ENCODE assay signal across 9 cellular contexts in the genomic region with DNA sequence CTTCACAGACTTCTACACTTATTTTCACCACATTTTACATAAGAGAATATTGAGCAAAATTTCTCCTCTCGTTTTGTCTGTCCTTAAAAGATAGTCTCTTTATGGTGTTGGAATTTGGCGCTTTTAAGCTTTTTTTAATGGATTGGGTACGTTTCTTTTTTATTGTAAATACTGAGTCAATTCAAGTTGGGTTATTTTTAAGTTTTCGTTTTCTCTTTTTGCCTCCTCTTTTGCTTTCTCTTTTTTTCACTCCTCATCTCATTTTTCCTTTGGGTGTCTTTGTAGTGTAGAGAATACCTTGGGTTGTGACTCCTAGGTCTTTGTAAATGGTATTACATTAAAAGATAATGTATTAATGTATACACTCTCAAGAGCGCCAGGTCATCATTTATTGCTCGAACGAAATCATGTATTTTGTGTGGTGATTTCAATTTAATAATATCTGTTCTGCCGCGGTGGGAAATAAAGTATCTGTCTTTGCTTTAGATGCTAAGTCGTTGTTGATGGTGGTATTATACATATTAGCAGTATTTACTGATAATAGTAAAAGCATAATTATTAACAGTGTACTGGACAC. TPM values are rescaled to one million over a fixed set of nuclear protein-coding genes. Genes with fewer than 3 reads are reported as not detected.
DNase-seq lines count a peak whose midpoint lies in the region; ATAC-seq and TF ChIP-seq lines count a peak whose summit lies in the region.
"Had no signal": no experiment of that assay in that cellular context is flagged by ENCODE, and none has a peak within 500 bp of the region (broad histone marks: within the 10 kb centered on the region; RNA-seq: fewer than 3 reads in every experiment).

No MANE protein-coding gene starts in this region.

- peaks cover 2% of the 10 kb centered on the region for H3K9me3 Mint-ChIP-seq in progenitor cell of endocrine pancreas (ENCODE audit: low read depth)
- H3K9me3 Mint-ChIP-seq: activated naive CD4-positive, alpha-beta T cell treated with anti-CD3 and anti-CD28 coated beads, Interleukin-2, amount 50 U/mL, for 24 hours had no signal

- no peak for DNase-seq in SJCRH30
- DNase-seq in right cardiac atrium: no peak
- no peak for DNase-seq in progenitor cell of endocrine pancreas (ENCODE audit: low spot score, unreplicated experiment)
- DNase-seq in AG08396 (ENCODE audit: low spot score): no peak
- DNase-seq in NCI-H2081 (lab: John Stamatoyannopoulos, UW): no peak

- H3K36me3 Mint-ChIP-seq in progenitor cell of endocrine pancreas (ENCODE audit: insufficient read depth): peaks cover 5% of the 10 kb centered on the region

- no peaks in the 10 kb centered on the region for H3K27me3 ChIP-seq in SJCRH30
- no peaks in the 10 kb centered on the region for H3K27me3 ChIP-seq in right cardiac atrium (ENCODE audit: control insufficient read depth, insufficient read depth)
- no peaks in the 10 kb centered on the region for H3K27me3 ChIP-seq in skeletal muscle satellite cell (ENCODE audit: control insufficient read depth, insufficient read depth, low read length)

- ATAC-seq in right cardiac atrium (no peak), GM21619 (IDR thresholded peaks at IDR 0.05; ENCODE audit: unreplicated experiment) (no peak)

- no peak for TF ChIP-seq CTCF in progenitor cell of endocrine pancreas (IDR thresholded peaks at IDR 0.05; ENCODE audit: unreplicated experiment)

- peak overlapping the region; percentile 91 for H3K9ac ChIP-seq in skeletal muscle satellite cell (ENCODE audit: low read depth, low read length)

- peaks cover 17% of the 10 kb centered on the region; the same call in 1 of the 2 replicates for H3K36me3 ChIP-seq in SJCRH30
- peaks cover 16% of the 10 kb centered on the region for H3K36me3 ChIP-seq in skeletal muscle satellite cell (ENCODE audit: insufficient read depth, low read length)

- H3K4me1 ChIP-seq in SJCRH30: peaks cover 6% of the 10 kb centered on the region; the same call in 1 of the 2 replicates
- peaks cover 2% of the 10 kb centered on the region for H3K4me1 ChIP-seq in right cardiac atrium (ENCODE audit: control insufficient read depth, insufficient read depth, low read length)
- peaks cover 19% of the 10 kb centered on the region for H3K4me1 ChIP-seq in skeletal muscle satellite cell (ENCODE audit: control insufficient read depth, insufficient read depth, low read length)

- H3K27me3 Mint-ChIP-seq in progenitor cell of endocrine pancreas: no peaks in the 10 kb centered on the region
- H3K27me3 Mint-ChIP-seq: activated naive CD4-positive, alpha-beta T cell treated with anti-CD3 and anti-CD28 coated beads, Interleukin-2, amount 50 U/mL, for 24 hours had no signal

- 17% methylated on average over 10 of the region's 10 CpGs for WGBS in right cardiac atrium

- intact Hi-C loops in right cardiac atrium (cut with DNase I): no loop called here

- peak overlapping the region; percentile 74 for H3K4me3 ChIP-seq in GM08714 (ENCODE audit: low read length)
- peak overlapping the region; percentile 78 for H3K4me3 ChIP-seq in SJCRH30
- H3K4me3 ChIP-seq in right cardiac atrium (ENCODE audit: low read length): peak overlapping the region; percentile 74
- H3K4me3 ChIP-seq in skeletal muscle satellite cell (ENCODE audit: low read length): peak overlapping the region; percentile 94

- no peak overlapping the region for H3K27ac Mint-ChIP-seq in progenitor cell of endocrine pancreas

- H3K4me2 ChIP-seq in skeletal muscle satellite cell (ENCODE audit: low read length): peak overlapping the region; percentile 73

- H3K4me3 Mint-ChIP-seq in progenitor cell of endocrine pancreas (ENCODE audit: low read depth): no peak overlapping the region

- no peaks in the 10 kb centered on the region for H3K9me3 ChIP-seq in SJCRH30 (replicated peaks)
- no peaks in the 10 kb centered on the region for H3K9me3 ChIP-seq in right cardiac atrium (ENCODE audit: control insufficient read depth, low read length)
- H3K9me3 ChIP-seq in skeletal muscle satellite cell (replicated peaks; ENCODE audit: low read length): no peaks in the 10 kb centered on the region

- H3K4me1 Mint-ChIP-seq in progenitor cell of endocrine pancreas (ENCODE audit: low read depth): peaks cover 6% of the 10 kb centered on the region

- H3K27ac ChIP-seq in SJCRH30 (peak overlapping the region; percentile 75), right cardiac atrium (ENCODE audit: low read length) (peak overlapping the region; percentile 65)

RNA-seq across cellular contexts. Expression of a gene that starts 0.8 kb away (rescaled TPM):
- 42.8 and 47.7 TPM in 2 replicates for total RNA-seq in SJCRH30 (2014; rRNA removed; shearing (Covaris generic))
- total RNA-seq in right cardiac atrium (10 to 100 TPM in 2 of 4 donors, 1 to 10 TPM in 2; 9.0 to 12.5 (median 10.2) TPM), progenitor cell of endocrine pancreas (30.9 and 31.3 TPM in 2 replicates)
- polyA plus RNA-seq in right cardiac atrium: 4.3 TPM
- total RNA-seq in skeletal muscle satellite cell (2012; rRNA removed): 66.0 and 85.9 TPM in 2 replicates
